31 cellular contexts compared by ENCODE assay signal in the genomic region with DNA sequence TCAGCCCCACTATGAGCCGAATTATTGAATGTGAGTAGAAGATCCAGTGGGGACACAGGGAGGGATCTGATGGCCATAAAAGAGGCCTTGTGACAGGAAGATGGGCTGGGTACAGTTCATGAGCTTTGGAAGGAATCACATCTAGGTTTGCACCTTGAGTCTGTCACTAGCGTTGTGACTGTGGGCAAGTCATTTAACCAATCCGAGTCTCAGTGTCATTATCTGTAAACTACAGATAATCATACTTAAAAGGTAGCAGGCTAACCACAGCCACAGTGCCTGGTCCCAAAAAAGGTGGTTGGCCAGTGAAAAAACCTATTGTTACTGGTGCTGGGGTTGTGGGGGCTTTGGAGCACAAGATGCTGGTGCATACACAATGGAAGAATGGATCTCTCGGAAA. TPM values are rescaled to one million over a fixed set of nuclear protein-coding genes. Genes with fewer than 3 reads are reported as not detected.
"Had no signal": no experiment of that assay in that cellular context is flagged by ENCODE, and none has a peak within 500 bp of the region (broad histone marks: within the 10 kb centered on the region; RNA-seq: fewer than 3 reads in every experiment).

No MANE protein-coding gene starts in this region.

- DNase-seq: activated CD4-positive, alpha-beta memory T cell treated with anti-CD3 and anti-CD28 coated beads, Interleukin-2, amount 10 ng/mL, durations not matched to agents 7 days and 5 days; activated CD4-positive, alpha-beta T cell treated with anti-CD3 and anti-CD28 coated beads for 48 hours; activated CD4-positive, CD25-positive, alpha-beta regulatory T cell; amniotic stem cell; effector memory CD4-positive, alpha-beta T cell; hippocampal formation; kidney glomerular epithelial cell; left lung; naive B cell; retina; sigmoid colon; stimulated activated CD4-positive, alpha-beta T cell treated with anti-CD3 and anti-CD28 coated beads, Interleukin-15, amount 100 ng/mL, for 24 hours; SW 1271; T-helper 17 cell; upper lobe of right lung had no signal

- H3K27ac Mint-ChIP-seq: activated CD4-positive, alpha-beta memory T cell treated with anti-CD3 and anti-CD28 coated beads, Interleukin-2, amount 10 ng/mL, durations not matched to agents 7 days and 5 days; activated T-helper 17 cell treated with anti-CD3 and anti-CD28 coated beads, Interleukin-2, amount 50 U/mL, for 72 hours; dendritic cell treated with granulocyte-macrophage colony-stimulating factor and Interleukin-4, amounts not matched to agents 40 ng/mL and 50 ng/mL, for 4 days; progenitor cell of endocrine pancreas; stimulated activated memory B cell treated with anti-CD40 and anti-IgM and Interleukin-4, amounts not matched to agents 10 μg/mL and 1 μg/mL and 100 μg/mL, for 72 hours; T-helper 17 cell had no signal

- H3K4me1 ChIP-seq: upper lobe of right lung had no signal

- H3K4me3 ChIP-seq: cardiac muscle cell, left lung, lung, sigmoid colon, SK-N-MC, smooth muscle cell, thoracic aorta, upper lobe of right lung had no signal

- H3K9me3 ChIP-seq: left lung, sigmoid colon, thoracic aorta, upper lobe of right lung had no signal

- FAIRE-seq: endothelial cell of umbilical vein, frontal cortex had no signal

- H3K36me3 ChIP-seq: cardiac muscle cell, left lung, sigmoid colon, thoracic aorta, upper lobe of right lung had no signal

- H3K36me3 Mint-ChIP-seq: naive B cell; stimulated activated memory B cell treated with anti-CD40 and anti-IgM and Interleukin-4, amounts not matched to agents 10 μg/mL and 1 μg/mL and 100 μg/mL, for 72 hours had no signal

- H3K27me3 ChIP-seq: upper lobe of right lung had no signal

- H3K27me3 Mint-ChIP-seq: activated T-helper 17 cell treated with anti-CD3 and anti-CD28 coated beads, Interleukin-2, amount 50 U/mL, for 72 hours had no signal

- H3K4me2 ChIP-seq: smooth muscle cell had no signal

- H3K4me3 Mint-ChIP-seq: activated CD4-positive, alpha-beta memory T cell treated with anti-CD3 and anti-CD28 coated beads, Interleukin-2, amount 10 ng/mL, durations not matched to agents 7 days and 5 days; activated T-helper 17 cell treated with anti-CD3 and anti-CD28 coated beads, Interleukin-2, amount 50 U/mL, for 72 hours; dendritic cell treated with granulocyte-macrophage colony-stimulating factor and Interleukin-4, amounts not matched to agents 40 ng/mL and 50 ng/mL, for 4 days; stimulated activated memory B cell treated with anti-CD40 and anti-IgM and Interleukin-4, amounts not matched to agents 10 μg/mL and 1 μg/mL and 100 μg/mL, for 72 hours; T-helper 17 cell had no signal

- H3K9me3 Mint-ChIP-seq: activated CD4-positive, alpha-beta memory T cell treated with anti-CD3 and anti-CD28 coated beads, Interleukin-2, amount 10 ng/mL, durations not matched to agents 7 days and 5 days; activated T-helper 17 cell treated with anti-CD3 and anti-CD28 coated beads, Interleukin-2, amount 50 U/mL, for 72 hours; dendritic cell treated with granulocyte-macrophage colony-stimulating factor and Interleukin-4, amounts not matched to agents 40 ng/mL and 50 ng/mL, for 4 days; stimulated activated memory B cell treated with anti-CD40 and anti-IgM and Interleukin-4, amounts not matched to agents 10 μg/mL and 1 μg/mL and 100 μg/mL, for 72 hours had no signal

- H3K27ac ChIP-seq: cardiac muscle cell, left lung, sigmoid colon, SK-N-MC, thoracic aorta, upper lobe of right lung had no signal

- ATAC-seq: activated T-helper 17 cell treated with anti-CD3 and anti-CD28 coated beads, Interleukin-2, amount 50 U/mL, for 72 hours; esophagus mucosa; left lung; stimulated activated memory B cell treated with anti-CD40 and anti-IgM and Interleukin-4, amounts not matched to agents 10 μg/mL and 1 μg/mL and 100 μg/mL, for 72 hours; upper lobe of right lung had no signal

- H3K4me1 Mint-ChIP-seq: activated T-helper 17 cell treated with anti-CD3 and anti-CD28 coated beads, Interleukin-2, amount 50 U/mL, for 72 hours; naive B cell; stimulated activated memory B cell treated with anti-CD40 and anti-IgM and Interleukin-4, amounts not matched to agents 10 μg/mL and 1 μg/mL and 100 μg/mL, for 72 hours had no signal

RNA-seq across cellular contexts. Expression of gene HEPN1, which starts 3.8 kb away (rescaled TPM):
- total RNA-seq: activated CD4-positive, alpha-beta memory T cell treated with anti-CD3 and anti-CD28 coated beads, Interleukin-2, amount 10 ng/mL, durations not matched to agents 7 days and 5 days; activated T-helper 17 cell treated with anti-CD3 and anti-CD28 coated beads, Interleukin-2, amount 50 U/mL, for 72 hours; cardiac muscle cell; chondrocyte; endothelial cell of umbilical vein; esophagus mucosa; frontal cortex; left lung; lung; mesenteric fat pad; mucosa of gallbladder; osteocyte; progenitor cell of endocrine pancreas; sigmoid colon; smooth muscle cell; T-helper 17 cell; upper lobe of right lung had no signal
- polyA plus RNA-seq: cardiac muscle cell, endothelial cell of umbilical vein, lung, smooth muscle cell had no signal

RNA-seq across cellular contexts. Expression of gene HEPACAM, which starts 13.0 kb away (rescaled TPM):
- total RNA-seq: activated CD4-positive, alpha-beta memory T cell treated with anti-CD3 and anti-CD28 coated beads, Interleukin-2, amount 10 ng/mL, durations not matched to agents 7 days and 5 days; activated T-helper 17 cell treated with anti-CD3 and anti-CD28 coated beads, Interleukin-2, amount 50 U/mL, for 72 hours; chondrocyte; endothelial cell of umbilical vein; esophagus mucosa; left lung; lung; osteocyte; smooth muscle cell; T-helper 17 cell had no signal
- polyA plus RNA-seq: cardiac muscle cell, endothelial cell of umbilical vein, smooth muscle cell had no signal

RNA-seq across cellular contexts. Expression of gene ROBO4, which starts 25.2 kb away (rescaled TPM):
- total RNA-seq: activated CD4-positive, alpha-beta memory T cell treated with anti-CD3 and anti-CD28 coated beads, Interleukin-2, amount 10 ng/mL, durations not matched to agents 7 days and 5 days; activated T-helper 17 cell treated with anti-CD3 and anti-CD28 coated beads, Interleukin-2, amount 50 U/mL, for 72 hours; chondrocyte; progenitor cell of endocrine pancreas; smooth muscle cell; T-helper 17 cell had no signal
